10 cellular contexts compared by ENCODE assay signal in the genomic region with DNA sequence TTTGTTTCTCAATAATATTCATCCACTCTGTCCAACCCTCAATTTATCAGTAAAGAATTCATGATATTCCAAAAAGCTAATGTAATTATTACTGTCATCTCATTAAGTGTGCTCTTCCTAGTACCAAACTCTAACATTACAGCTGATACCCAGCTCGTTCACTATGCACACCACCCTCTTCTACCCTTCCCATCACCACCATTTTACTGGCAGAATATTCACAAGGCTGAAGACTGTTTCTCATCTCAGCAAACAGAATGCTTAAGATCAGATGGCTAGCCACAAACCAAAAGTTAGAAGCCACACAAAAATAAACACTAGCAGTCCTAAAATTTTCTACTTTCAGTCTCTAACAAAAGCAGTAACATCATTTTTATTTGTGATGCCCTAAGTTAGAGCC.
DNase-seq lines count a peak whose midpoint lies in the region; ATAC-seq and TF ChIP-seq lines count a peak whose summit lies in the region.
"Had no signal": no experiment of that assay in that cellular context is flagged by ENCODE, and none has a peak within 500 bp of the region (broad histone marks: within the 10 kb centered on the region; RNA-seq: fewer than 3 reads in every experiment).

No MANE protein-coding gene starts in this region.

- H3K4me1 ChIP-seq in endodermal cell (ENCODE audit: control insufficient read depth, insufficient read depth, low read length): peaks cover 16% of the 10 kb centered on the region

- peak; percentile 41 for DNase-seq in EH (ENCODE audit: low read depth)
- DNase-seq in RPMI7951 (ENCODE audit: low read depth): peak; percentile 24
- DNase-seq in endodermal cell: no peak
- DNase-seq in retinal pigment epithelial cell (ENCODE audit: low read depth): no peak
- DNase-seq in MV-4-11 (lab: John Stamatoyannopoulos, UW): no peak
- no peak for DNase-seq in Right ventricle myocardium superior
- no peak for DNase-seq in NCI-H1694 treated with DMSO at 0.1 percent for 48 hours (lab: John Stamatoyannopoulos, UW)
- DNase-seq in WERI-Rb-1: no peak
- DNase-seq: activated CD4-positive, CD25-positive, alpha-beta regulatory T cell; NCI-H446 had no signal

- no peak overlapping the region for H3K9ac ChIP-seq in endodermal cell (ENCODE audit: extremely low read depth, low read length, poor library complexity, severe bottlenecking)

- TF ChIP-seq CTCF in endodermal cell (conservative IDR thresholded peaks at IDR 0.05): no peak
- no peak for TF ChIP-seq CTCF in retinal pigment epithelial cell (conservative IDR thresholded peaks at IDR 0.05; ENCODE audit: low read depth, low read length)
- TF ChIP-seq CTCF in WERI-Rb-1 (IDR thresholded peaks at IDR 0.05; ENCODE audit: low read depth, low read length): no peak

- WGBS in endodermal cell (ENCODE audit: insufficient coverage in 1 of 2, insufficient read length in 1 of 2), 2 experiments: 84 to 100% methylated on average over 1 of the region's 1 CpG

- ATAC-seq in Right ventricle myocardium superior (ENCODE audit: poor library complexity): no peak

- H3K27ac Mint-ChIP-seq in endodermal cell: peak overlapping the region; percentile 33

- no peak overlapping the region for H3K27ac ChIP-seq in endodermal cell (ENCODE audit: low read depth, low read length)
- H3K27ac ChIP-seq in WERI-Rb-1: no peak overlapping the region

- H3K9me3 ChIP-seq in endodermal cell (ENCODE audit: control insufficient read depth, low read length) (no peaks in the 10 kb centered on the region), WERI-Rb-1 (ENCODE audit: severe bottlenecking) (no peaks in the 10 kb centered on the region)

- no peak overlapping the region for H3K4me3 ChIP-seq in endodermal cell (ENCODE audit: low read length)
- H3K4me3 ChIP-seq in retinal pigment epithelial cell (ENCODE audit: low read length): peak overlapping the region; percentile 51
- no peak overlapping the region for H3K4me3 ChIP-seq in WERI-Rb-1 (ENCODE audit: low read depth, low read length)

- H3K36me3 Mint-ChIP-seq in endodermal cell (ENCODE audit: low read depth): no peaks in the 10 kb centered on the region

- no peaks in the 10 kb centered on the region for H3K27me3 ChIP-seq in endodermal cell (ENCODE audit: control insufficient read depth, insufficient read depth, low read length, poor library complexity, severe bottlenecking)
- H3K27me3 ChIP-seq in WERI-Rb-1 (ENCODE audit: insufficient read depth, low read depth, severe bottlenecking): no peaks in the 10 kb centered on the region

- no peak overlapping the region for H3K4me3 Mint-ChIP-seq in endodermal cell

- no peaks in the 10 kb centered on the region for H3K36me3 ChIP-seq in endodermal cell (ENCODE audit: control insufficient read depth, insufficient read depth, low read length)
- H3K36me3 ChIP-seq in WERI-Rb-1: no peaks in the 10 kb centered on the region

- H3K27me3 Mint-ChIP-seq in endodermal cell (ENCODE audit: insufficient read depth): no peaks in the 10 kb centered on the region

- intact Hi-C loops in Right ventricle myocardium superior (cut with DNase I): no loop called here

- peaks cover 47% of the 10 kb centered on the region for H3K4me1 Mint-ChIP-seq in endodermal cell

- H3K9me3 Mint-ChIP-seq in endodermal cell: no peaks in the 10 kb centered on the region

Comparison
In these comparisons a context has a peak if more than half of its experiments do, and no peak if none do; other contexts are left out.
1. DNase-seq: peak in EH (single experiment) and RPMI7951 (single experiment); none in endodermal cell (single experiment), retinal pigment epithelial cell (single experiment), MV-4-11 (single experiment), Right ventricle myocardium superior (single experiment), NCI-H1694 treated with DMSO at 0.1 percent for 48 hours (single experiment) and WERI-Rb-1 (single experiment).